Comparison of ENCODE assay signal across 8 cellular contexts in genomic region chr1:112849967-112850641, GRCh38.
DNase-seq lines count a peak whose midpoint lies in the region; ATAC-seq and TF ChIP-seq lines count a peak whose summit lies in the region.

No MANE protein-coding gene starts in this region.

- peaks cover 42 to 48% of the 10 kb centered on the region in 2 donors for H3K27me3 Mint-ChIP-seq in T-cell

- TF ChIP-seq POLR2A in prostate gland (IDR thresholded peaks at IDR 0.05): no peak

- DNase-seq in EL: peak; percentile 48
- peak in 1 of 2 donors; percentile 36 for DNase-seq in foreskin fibroblast
- DNase-seq in prostate gland (ENCODE audit: low spot score): no peak
- DNase-seq in T-cell: no peak
- no peak for DNase-seq in OCI-M2 (lab: John Stamatoyannopoulos, UW; ENCODE audit: unreplicated experiment)
- DNase-seq in iPS-NIHi7 (ENCODE audit: extremely low spot score): no peak

- no peaks in the 10 kb centered on the region for H3K9me3 Mint-ChIP-seq in T-cell

- intact Hi-C loops in prostate gland (cut with DNase I): no loop called here

- peak; percentile 74 for ATAC-seq in SK-N-SH treated with all-trans-retinoic acid at 6 μM for 48 hours
- ATAC-seq in T-cell (replicated peaks in 1 of 4): no peak
- no peak for ATAC-seq in HG02884 (IDR thresholded peaks at IDR 0.05; ENCODE audit: unreplicated experiment)

- H3K4me3 ChIP-seq in foreskin fibroblast (ENCODE audit: low read depth in 1 of 2, low read length in 2 of 2) (peak overlapping the region; percentile 50 to 53), prostate gland (peak overlapping the region; percentile 25 to 42)

- no peaks in the 10 kb centered on the region for H3K36me3 Mint-ChIP-seq in T-cell

- no peak overlapping the region for H3K27ac ChIP-seq in prostate gland

- no peaks in the 10 kb centered on the region for H3K27me3 ChIP-seq in prostate gland (replicated peaks; ENCODE audit: insufficient read depth)

- no peak overlapping the region for H3K27ac Mint-ChIP-seq in T-cell

- H3K4me1 ChIP-seq in prostate gland (replicated peaks): no peaks in the 10 kb centered on the region

- TF ChIP-seq CTCF in foreskin fibroblast (IDR thresholded peaks at IDR 0.05; ENCODE audit: low read depth, low read length): no peak
- TF ChIP-seq CTCF in prostate gland (IDR thresholded peaks at IDR 0.05): no peak

- H3K4me1 Mint-ChIP-seq in T-cell: peaks cover 0 to 2% (median 0%) of the 10 kb centered on the region in 3 donors

- 26% methylated on average over 41 of the region's 41 CpGs for WGBS in prostate gland

- no peaks in the 10 kb centered on the region for H3K36me3 ChIP-seq in prostate gland

- POLR2A ChIA-PET in T-cell (lab: Charles Lee): interaction anchor here in 1 of 2 donors (0.6 kb wide), 1 partner anchor 33 kb away, joined by 4 read pairs; no protein-coding TSS in a partner anchor

- no peaks in the 10 kb centered on the region for H3K9me3 ChIP-seq in prostate gland

- H3K4me3 Mint-ChIP-seq in T-cell: peak overlapping the region in 1 of 3 donors; percentile 52

- CTCF ChIA-PET in T-cell (lab: Charles Lee): no interaction called here

TF ChIP-seq in SK-N-SH treated with all-trans-retinoic acid at 6 μM for 48 hours, 23 proteins besides CTCF, POLR2A, EP300 and RAD21:
- TF ChIP-seq TOX (CRISPR knock-in tag; IDR thresholded peaks at IDR 0.05; ENCODE audit: borderline replicate concordance): no peak
- no peak for TF ChIP-seq ZNF8 (CRISPR knock-in tag; IDR thresholded peaks at IDR 0.05)
- no peak for TF ChIP-seq RARB (CRISPR knock-in tag; IDR thresholded peaks at IDR 0.05)
- no peak for TF ChIP-seq ZC3H10 (CRISPR knock-in tag; IDR thresholded peaks at IDR 0.05)
- TF ChIP-seq, protein P1, sequence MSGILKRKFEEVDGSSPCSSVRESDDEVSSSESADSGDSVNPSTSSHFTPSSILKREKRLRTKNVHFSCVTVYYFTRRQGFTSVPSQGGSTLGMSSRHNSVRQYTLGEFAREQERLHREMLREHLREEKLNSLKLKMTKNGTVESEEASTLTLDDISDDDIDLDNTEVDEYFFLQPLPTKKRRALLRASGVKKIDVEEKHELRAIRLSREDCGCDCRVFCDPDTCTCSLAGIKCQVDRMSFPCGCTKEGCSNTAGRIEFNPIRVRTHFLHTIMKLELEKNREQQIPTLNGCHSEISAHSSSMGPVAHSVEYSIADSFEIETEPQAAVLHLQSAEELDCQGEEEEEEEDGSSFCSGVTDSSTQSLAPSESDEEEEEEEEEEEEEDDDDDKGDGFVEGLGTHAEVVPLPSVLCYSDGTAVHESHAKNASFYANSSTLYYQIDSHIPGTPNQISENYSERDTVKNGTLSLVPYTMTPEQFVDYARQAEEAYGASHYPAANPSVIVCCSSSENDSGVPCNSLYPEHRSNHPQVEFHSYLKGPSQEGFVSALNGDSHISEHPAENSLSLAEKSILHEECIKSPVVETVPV (CRISPR knock-in tag; IDR thresholded peaks at IDR 0.05): no peak
- TF ChIP-seq ZFP3 (CRISPR knock-in tag; IDR thresholded peaks at IDR 0.05): no peak
- no peak for TF ChIP-seq ESRRG (CRISPR knock-in tag; IDR thresholded peaks at IDR 0.05)
